Comparison of ENCODE assay signal across 20 cellular contexts in the genomic region with DNA sequence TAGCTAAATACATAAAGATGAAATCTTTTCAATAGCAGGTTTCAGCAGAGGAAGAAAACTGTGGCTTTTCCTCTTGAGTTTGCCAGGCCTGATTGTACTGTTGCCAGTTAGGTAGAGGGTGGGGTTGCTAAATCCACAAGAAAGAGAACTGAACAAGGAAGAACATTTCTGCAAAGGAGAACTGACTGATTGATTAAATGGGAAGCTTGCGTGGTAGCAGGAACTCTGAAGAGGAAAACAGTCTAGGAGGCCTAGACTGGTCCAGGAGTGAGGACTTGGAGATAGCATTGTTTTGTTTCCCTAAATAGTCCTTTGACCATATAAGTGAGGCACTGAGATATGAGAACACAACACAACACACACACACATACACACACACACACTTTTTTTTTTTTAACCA. TPM values are rescaled to one million over a fixed set of nuclear protein-coding genes. Genes with fewer than 3 reads are reported as not detected.
A peak's percentile ranks its signal among the peaks of the same experiment; 100 is the strongest.
DNase-seq lines count a peak whose midpoint lies in the region; ATAC-seq and TF ChIP-seq lines count a peak whose summit lies in the region.
"Had no signal": no experiment of that assay in that cellular context is flagged by ENCODE, and none has a peak within 500 bp of the region (broad histone marks: within the 10 kb centered on the region; RNA-seq: fewer than 3 reads in every experiment).

No MANE protein-coding gene starts in this region.

- POLR2A ChIA-PET in PC-3 (lab: Charles Lee; ENCODE audit: unreplicated experiment), result interaction anchor here (0.6 kb wide), 1 partner anchor 294 kb away, joined by 16 read pairs; no protein-coding TSS in a partner anchor
- POLR2A ChIA-PET in CD8-positive, alpha-beta T cell (lab: Charles Lee), result no interaction called here

- H3K9ac ChIP-seq in PC-3 (ENCODE audit: low read length), result no peak overlapping the region; the same call in 1 of the 2 replicates
- H3K9ac ChIP-seq: SK-N-SH had no signal

- in situ Hi-C loops in transverse colon (cut with MboI; ENCODE audit: low pct_ligation_motif_present in 1 of 4, low pct_unique_long_range_greater_than_20kb in 1 of 4, low sequenced_read_pairs in 3 of 4), result no loop called here

- no peaks in the 10 kb centered on the region for H3K27me3 ChIP-seq in PC-3 (ENCODE audit: low read length)
- no peaks in the 10 kb centered on the region for H3K27me3 ChIP-seq in lower lobe of right lung (ENCODE audit: low read depth)
- H3K27me3 ChIP-seq in transverse colon, result no peaks in the 10 kb centered on the region
- H3K27me3 ChIP-seq in CD8-positive, alpha-beta T cell (ENCODE audit: insufficient read depth, low read length), result no peaks in the 10 kb centered on the region

- 49 to 50% methylated on average over 1 of the region's 1 CpG for WGBS in transverse colon (ENCODE audit: low coverage in 1 of 2), 2 donors

- H3K9me3 Mint-ChIP-seq in Calu3 (ENCODE audit: low read depth, unreplicated experiment), result no peaks in the 10 kb centered on the region
- H3K9me3 Mint-ChIP-seq in CD8-positive, alpha-beta T cell, result no peaks in the 10 kb centered on the region
- H3K9me3 Mint-ChIP-seq: CD4-positive, alpha-beta memory T cell had no signal

- BruUV-seq in Calu3 (replicated peaks; lab: Mats Ljungman, UMichigan) (no TSS peak), PC-3 (replicated peaks; lab: Mats Ljungman, UMichigan) (no TSS peak)

- H3K27ac ChIP-seq in PC-3 (ENCODE audit: low read length) (peak overlapping the region; percentile 60), lower lobe of right lung (peak overlapping the region; percentile 63), transverse colon (peak overlapping the region in 3 of 4 donors; percentile 51 to 56 (median 53))
- no peak overlapping the region for H3K27ac ChIP-seq in CD8-positive, alpha-beta T cell (ENCODE audit: low read depth, low read length)

- TF ChIP-seq EP300 in transverse colon (IDR thresholded peaks at IDR 0.05; ENCODE audit: low read depth), result no peak

- peak overlapping the region; percentile 10 for H3K27ac Mint-ChIP-seq in Calu3 (ENCODE audit: unreplicated experiment)
- no peak overlapping the region for H3K27ac Mint-ChIP-seq in CD8-positive, alpha-beta T cell
- H3K27ac Mint-ChIP-seq: B cell had no signal

- H3K79me2 ChIP-seq in PC-3 (ENCODE audit: low read length), result no peaks in the 10 kb centered on the region

- H3K27me3 Mint-ChIP-seq in Calu3 (ENCODE audit: unreplicated experiment), result no peaks in the 10 kb centered on the region
- H3K27me3 Mint-ChIP-seq in CD8-positive, alpha-beta T cell (ENCODE audit: low read depth), result no peaks in the 10 kb centered on the region

- H3K4me2 ChIP-seq in PC-3 (ENCODE audit: low read length), result peak overlapping the region; percentile 52
- H3K4me2 ChIP-seq: SK-N-SH had no signal

- H4K20me1 ChIP-seq in PC-3 (ENCODE audit: low read length), result no peaks in the 10 kb centered on the region

- DNase-seq in Calu3 (no peak), PC-3 (peak; percentile 24), lower lobe of right lung (no peak), transverse colon (peak; percentile 14), dedifferentiated amniotic fluid mesenchymal stem cell (ENCODE audit: extremely low spot score) (no peak)
- DNase-seq in CD8-positive, alpha-beta T cell, result no peak
- DNase-seq: CD4-positive, alpha-beta memory T cell; GF-D8; GOT3; IMR-90; Karpas-422; MM.1S; NCI-H1105; NCI-H1694; NCI-H2227 treated with DMSO at 0.1 percent for 48 hours; NCI-H524; SK-N-SH had no signal

- CTCF ChIA-PET in Calu3 (lab: Charles Lee), result interaction anchor here (1.0 to 2.6 kb wide), 3 partner anchors 59 to 85 kb away, joined by 3 to 12 read pairs (median 4); no protein-coding TSS in a partner anchor
- CTCF ChIA-PET in PC-3 (lab: Charles Lee), result no interaction called here
- CTCF ChIA-PET in CD8-positive, alpha-beta T cell (lab: Charles Lee), result interaction anchor here (1.4 kb wide), 1 partner anchor 54 kb away, joined by 3 read pairs; no protein-coding TSS in a partner anchor

- H3K4me1 ChIP-seq in PC-3 (ENCODE audit: insufficient read depth, low read length) (peaks cover 25% of the 10 kb centered on the region), lower lobe of right lung (peaks cover 24% of the 10 kb centered on the region), transverse colon (peaks cover 0 to 20% (median 4%) of the 10 kb centered on the region in 4 donors)
- H3K4me1 ChIP-seq in CD8-positive, alpha-beta T cell (ENCODE audit: insufficient read depth, low read length), result no peaks in the 10 kb centered on the region

- no peaks in the 10 kb centered on the region for H3K36me3 ChIP-seq in PC-3 (ENCODE audit: low read depth, low read length)
- no peaks in the 10 kb centered on the region for H3K36me3 ChIP-seq in lower lobe of right lung
- no peaks in the 10 kb centered on the region for H3K36me3 ChIP-seq in transverse colon
- no peaks in the 10 kb centered on the region for H3K36me3 ChIP-seq in CD8-positive, alpha-beta T cell (ENCODE audit: insufficient read depth, low read length)

- no peaks in the 10 kb centered on the region for H3F3A ChIP-seq in PC-3 (ENCODE audit: low read length, unreplicated experiment)

- peak; percentile 48 for ATAC-seq in PC-3
- ATAC-seq in lower lobe of right lung, result peak; percentile 45 to 68
- ATAC-seq in CD8-positive, alpha-beta T cell, result no peak
- ATAC-seq in HG03439 (IDR thresholded peaks at IDR 0.05; ENCODE audit: unreplicated experiment), result no peak

- H3K36me3 Mint-ChIP-seq in Calu3 (ENCODE audit: insufficient read depth, unreplicated experiment), result no peaks in the 10 kb centered on the region
- H3K36me3 Mint-ChIP-seq in CD8-positive, alpha-beta T cell, result no peaks in the 10 kb centered on the region
- H3K36me3 Mint-ChIP-seq: CD4-positive, alpha-beta memory T cell had no signal

- no peak overlapping the region for H2AFZ ChIP-seq in PC-3 (ENCODE audit: low read length)

- intact Hi-C loops in Calu3 (cut with micrococcal nuclease; ENCODE audit: unreplicated experiment), result loop anchor here (5.0 kb wide), 1 partner anchor 72 kb away; the partner anchor contains the start of gene ZDHHC1
- intact Hi-C loops in PC-3 (cut with micrococcal nuclease), result loop anchor here (5.0 to 10.0 kb wide), 2 partner anchors 49 to 68 kb away; partner anchors contain the start of genes PLEKHG4 and TPPP3
- intact Hi-C loops in lower lobe of right lung (cut with DNase I), result no loop called here
- intact Hi-C loops in transverse colon (cut with DNase I; ENCODE audit: low total_unique reads), result no loop called here
- intact Hi-C loops in CD8-positive, alpha-beta T cell (cut with DNase I, micrococcal nuclease), result no loop called here

- peaks cover 25% of the 10 kb centered on the region for H3K4me1 Mint-ChIP-seq in Calu3 (ENCODE audit: low read depth, unreplicated experiment)
- H3K4me1 Mint-ChIP-seq in CD8-positive, alpha-beta T cell (ENCODE audit: low read depth), result no peaks in the 10 kb centered on the region
- H3K4me1 Mint-ChIP-seq: B cell; CD4-positive, alpha-beta memory T cell had no signal

- no peak overlapping the region for H3K4me3 ChIP-seq in PC-3 (ENCODE audit: low read length)
- no peak overlapping the region for H3K4me3 ChIP-seq in lower lobe of right lung
- H3K4me3 ChIP-seq in transverse colon, result no peak overlapping the region
- no peak overlapping the region for H3K4me3 ChIP-seq in CD8-positive, alpha-beta T cell (ENCODE audit: low read depth, low read length)

- no peak overlapping the region for H3K4me3 Mint-ChIP-seq in Calu3 (ENCODE audit: low read depth, unreplicated experiment)
- no peak overlapping the region for H3K4me3 Mint-ChIP-seq in CD8-positive, alpha-beta T cell
- H3K4me3 Mint-ChIP-seq: B cell; CD4-positive, alpha-beta memory T cell had no signal

- no peaks in the 10 kb centered on the region for H3K9me3 ChIP-seq in PC-3 (ENCODE audit: low read length)
- no peaks in the 10 kb centered on the region for H3K9me3 ChIP-seq in lower lobe of right lung
- H3K9me3 ChIP-seq in transverse colon, result no peaks in the 10 kb centered on the region
- H3K9me3 ChIP-seq in CD8-positive, alpha-beta T cell (ENCODE audit: low read length), result no peaks in the 10 kb centered on the region
- H3K9me3 ChIP-seq: SK-N-SH had no signal

- no peak for TF ChIP-seq CTCF in Calu3 (IDR thresholded peaks at IDR 0.05; ENCODE audit: unreplicated experiment)
- no peak for TF ChIP-seq CTCF in PC-3 (conservative IDR thresholded peaks at IDR 0.05; ENCODE audit: low read depth, low read length)
- no peak for TF ChIP-seq CTCF in lower lobe of right lung (IDR thresholded peaks at IDR 0.05)
- TF ChIP-seq CTCF in transverse colon (IDR thresholded peaks at IDR 0.05), result no peak
- TF ChIP-seq CTCF in CD8-positive, alpha-beta T cell (IDR thresholded peaks at IDR 0.05), result no peak

- TF ChIP-seq POLR2A in transverse colon (IDR thresholded peaks at IDR 0.05), result no peak

- no peaks in the 10 kb centered on the region for H3K9me2 ChIP-seq in PC-3 (replicated peaks; ENCODE audit: low read length)
- H3K9me2 ChIP-seq: SK-N-SH had no signal

RNA-seq across cellular contexts. Expression of gene LRRC36, which starts 18.8 kb away (rescaled TPM):
- 7.1 and 9.2 TPM in 2 replicates for total RNA-seq in Calu3 (2022)
- total RNA-seq in PC-3 (2014; rRNA removed), result 0.92 TPM in 1 of 2 replicates, not detected in the other
- total RNA-seq in lower lobe of right lung, result 42.1 TPM
- total RNA-seq in transverse colon, result under 1 TPM in 1 of 4 donors, not detected in 3; 0.79 TPM
- not detected for total RNA-seq in CD8-positive, alpha-beta T cell
- total RNA-seq: B cell; CD4-positive, alpha-beta memory T cell; Daoy had no signal

RNA-seq across cellular contexts. Expression of gene KCTD19, which starts 18.9 kb away (rescaled TPM):
- 3.8 and 5.6 TPM in 2 replicates for total RNA-seq in Calu3 (2022)
- total RNA-seq in PC-3 (2014; rRNA removed), result not detected in 2 replicates
- 0.74 TPM for total RNA-seq in lower lobe of right lung
- not detected for total RNA-seq in transverse colon
- total RNA-seq in CD8-positive, alpha-beta T cell, result not detected
- total RNA-seq: B cell; CD4-positive, alpha-beta memory T cell had no signal

RNA-seq across cellular contexts. Expression of gene TPPP3, which starts 47.9 kb away (rescaled TPM):
- total RNA-seq in Calu3 (2022), result 8.5 and 8.8 TPM in 2 replicates
- not detected in 2 replicates for total RNA-seq in PC-3 (2014; rRNA removed)
- total RNA-seq in lower lobe of right lung, result 123 TPM
- total RNA-seq in transverse colon, result 10 to 100 TPM in 1 of 4 donors, 1 to 10 TPM in 2, not detected in 1; 3.5 to 20.9 (median 5.7) TPM
- not detected for total RNA-seq in CD8-positive, alpha-beta T cell
- total RNA-seq: B cell; CD4-positive, alpha-beta memory T cell; Daoy had no signal

Comparison
In these comparisons a context has a peak if more than half of its experiments do, and no peak if none do; other contexts are left out.
1. DNase-seq: peak in PC-3 (single experiment) and transverse colon (single experiment); none in Calu3 (single experiment), lower lobe of right lung (single experiment), CD8-positive, alpha-beta T cell (0 of 7) and dedifferentiated amniotic fluid mesenchymal stem cell (single experiment).
2. ATAC-seq: peak in PC-3 (single experiment) and lower lobe of right lung (2 of 2); none in CD8-positive, alpha-beta T cell (single experiment) and HG03439 (single experiment).
3. intact Hi-C loops: an anchor here in Calu3 (5.0 kb wide) and PC-3 (5.0 to 10.0 kb wide); none called in lower lobe of right lung, transverse colon and CD8-positive, alpha-beta T cell.